Comparison of ENCODE assay signal across 7 cellular contexts in the genomic region with DNA sequence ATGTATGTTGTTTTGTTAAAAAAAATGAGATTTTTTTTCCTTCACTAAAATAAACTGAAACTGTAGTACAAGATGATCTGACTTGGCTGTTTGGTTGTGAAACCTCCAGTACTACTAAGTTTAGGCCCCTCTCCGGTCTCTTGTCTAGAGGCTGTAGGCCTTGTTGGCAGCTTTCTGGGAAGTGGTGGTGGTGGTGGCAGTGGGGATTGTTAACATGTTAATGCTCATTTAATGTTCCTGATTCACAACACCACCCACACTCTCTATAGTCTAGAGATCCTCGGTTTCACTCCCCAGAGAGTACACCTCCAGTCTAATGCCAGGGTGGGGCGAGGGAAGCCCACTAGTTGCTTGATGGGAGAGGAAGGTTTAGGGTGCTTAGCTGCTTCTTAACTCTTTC. TPM values are rescaled to one million over a fixed set of nuclear protein-coding genes. Genes with fewer than 3 reads are reported as not detected.
DNase-seq lines count a peak whose midpoint lies in the region; ATAC-seq and TF ChIP-seq lines count a peak whose summit lies in the region.

No MANE protein-coding gene starts in this region.

- peaks cover 13% of the 10 kb centered on the region; the same call in 1 of the 2 replicates for H3K36me3 ChIP-seq in KMS-11 (ENCODE audit: insufficient read depth)
- H3K36me3 ChIP-seq in subcutaneous abdominal adipose tissue (ENCODE audit: control insufficient read depth in 5 of 5, insufficient read depth in 5 of 5, low read length in 5 of 5), result peaks cover 6 to 21% (median 12%) of the 10 kb centered on the region in 5 donors

- ATAC-seq in foreskin keratinocyte, result no peak
- ATAC-seq in HG02938 (IDR thresholded peaks at IDR 0.05; ENCODE audit: unreplicated experiment), result no peak

- H3K27ac ChIP-seq in KMS-11 (peak overlapping the region; percentile 69), subcutaneous abdominal adipose tissue (ENCODE audit: low read depth, low read length) (peak overlapping the region; percentile 72), foreskin keratinocyte (no peak overlapping the region)

- H3K4me2 ChIP-seq in KMS-11, result peak overlapping the region; percentile 97

- no peaks in the 10 kb centered on the region for H3K9me3 Mint-ChIP-seq in immature natural killer cell

- H3K27me3 Mint-ChIP-seq in immature natural killer cell (ENCODE audit: low read depth in 3 of 3), result no peaks in the 10 kb centered on the region

- H3K4me1 ChIP-seq in KMS-11 (ENCODE audit: low read depth, poor library complexity, severe bottlenecking) (peaks cover 69% of the 10 kb centered on the region), subcutaneous abdominal adipose tissue (ENCODE audit: control insufficient read depth in 5 of 5, insufficient read depth in 5 of 5, low read length in 5 of 5) (peaks cover 0 to 18% (median 11%) of the 10 kb centered on the region in 5 donors), foreskin keratinocyte (peaks cover 18% of the 10 kb centered on the region)

- H3K27me3 ChIP-seq in KMS-11 (ENCODE audit: insufficient read depth, low read depth) (no peaks in the 10 kb centered on the region), subcutaneous abdominal adipose tissue (ENCODE audit: control insufficient read depth in 5 of 5, insufficient read depth in 4 of 5, low read length in 5 of 5) (no peaks in the 10 kb centered on the region), foreskin keratinocyte (no peaks in the 10 kb centered on the region)

- no peaks in the 10 kb centered on the region for H4K20me1 ChIP-seq in KMS-11 (ENCODE audit: insufficient read depth)

- peak; percentile 66 for DNase-seq in activated CD8-positive, alpha-beta memory T cell treated with anti-CD3 and anti-CD28 coated beads, Interleukin-2, amount 50 U/mL, for 48 hours
- peak in 1 of 3 donors; percentile 30 for DNase-seq in immature natural killer cell
- no peak for DNase-seq in foreskin keratinocyte
- DNase-seq in NCI-H748 treated with DMSO at 0.1 percent for 48 hours (lab: John Stamatoyannopoulos, UW), result no peak

- peak overlapping the region; percentile 87 to 96 (median 94) for H3K27ac Mint-ChIP-seq in immature natural killer cell

- H3K4me3 ChIP-seq in KMS-11 (IDR thresholded peaks at IDR 0.05; ENCODE audit: insufficient read depth, low read depth, low read length) (no peak overlapping the region), subcutaneous abdominal adipose tissue (ENCODE audit: low read depth in 1 of 5, low read length in 5 of 5) (peak overlapping the region in 4 of 5 donors; percentile 15 to 46 (median 24))

- peaks cover 3 to 26% (median 22%) of the 10 kb centered on the region in 3 donors for H3K36me3 Mint-ChIP-seq in immature natural killer cell

- no peak for TF ChIP-seq CTCF in KMS-11 (conservative IDR thresholded peaks at IDR 0.05; ENCODE audit: low read depth, low read length)
- TF ChIP-seq CTCF in foreskin keratinocyte (conservative IDR thresholded peaks at IDR 0.05), result no peak

- no peak overlapping the region for H2AFZ ChIP-seq in KMS-11 (ENCODE audit: low read depth)

- H3K9me3 ChIP-seq in subcutaneous abdominal adipose tissue (ENCODE audit: control insufficient read depth in 5 of 5, low read length in 5 of 5), result no peaks in the 10 kb centered on the region

- peaks cover 72 to 96% of the 10 kb centered on the region in 2 donors for H3K4me1 Mint-ChIP-seq in immature natural killer cell

- H3K79me2 ChIP-seq in KMS-11 (ENCODE audit: insufficient read depth, low read depth), result peaks cover 49% of the 10 kb centered on the region

- H3K4me3 Mint-ChIP-seq in immature natural killer cell, result peak overlapping the region; percentile 81 to 87 (median 83)

- H3K9ac ChIP-seq in KMS-11 (peak overlapping the region; percentile 31; the same call in 1 of the 2 replicates), subcutaneous abdominal adipose tissue (ENCODE audit: low read length in 5 of 5) (peak overlapping the region in 2 of 5 donors; percentile 5 to 65)

RNA-seq across cellular contexts. Expression of a gene that starts 24.1 kb away (rescaled TPM):
- polyA plus RNA-seq in immature natural killer cell (100 to 1,000 TPM; 122 to 256 (median 133) TPM), foreskin keratinocyte (5.8 and 6.8 TPM in 2 replicates)
- total RNA-seq in foreskin keratinocyte, result 31.1 and 32.0 TPM in 2 replicates

RNA-seq across cellular contexts. Expression of a gene that starts 30.2 kb away (rescaled TPM):
- polyA plus RNA-seq in immature natural killer cell, result 10 to 100 TPM; 13.4 to 30.0 (median 24.8) TPM
- total RNA-seq in foreskin keratinocyte, result 51.1 and 53.5 TPM in 2 replicates
- polyA plus RNA-seq in foreskin keratinocyte, result 53.1 and 57.7 TPM in 2 replicates

Comparison
In these comparisons a context has a peak if more than half of its experiments do, and no peak if none do; other contexts are left out.
1. RNA of a gene that starts 24.1 kb away (polyA plus RNA-seq): 122 to 256 TPM in immature natural killer cell; 5.8 to 6.8 TPM in foreskin keratinocyte; every median in the first group is over 10 times any median in the second.